Comparison of ENCODE assay signal across 7 cellular contexts in the genomic region with DNA sequence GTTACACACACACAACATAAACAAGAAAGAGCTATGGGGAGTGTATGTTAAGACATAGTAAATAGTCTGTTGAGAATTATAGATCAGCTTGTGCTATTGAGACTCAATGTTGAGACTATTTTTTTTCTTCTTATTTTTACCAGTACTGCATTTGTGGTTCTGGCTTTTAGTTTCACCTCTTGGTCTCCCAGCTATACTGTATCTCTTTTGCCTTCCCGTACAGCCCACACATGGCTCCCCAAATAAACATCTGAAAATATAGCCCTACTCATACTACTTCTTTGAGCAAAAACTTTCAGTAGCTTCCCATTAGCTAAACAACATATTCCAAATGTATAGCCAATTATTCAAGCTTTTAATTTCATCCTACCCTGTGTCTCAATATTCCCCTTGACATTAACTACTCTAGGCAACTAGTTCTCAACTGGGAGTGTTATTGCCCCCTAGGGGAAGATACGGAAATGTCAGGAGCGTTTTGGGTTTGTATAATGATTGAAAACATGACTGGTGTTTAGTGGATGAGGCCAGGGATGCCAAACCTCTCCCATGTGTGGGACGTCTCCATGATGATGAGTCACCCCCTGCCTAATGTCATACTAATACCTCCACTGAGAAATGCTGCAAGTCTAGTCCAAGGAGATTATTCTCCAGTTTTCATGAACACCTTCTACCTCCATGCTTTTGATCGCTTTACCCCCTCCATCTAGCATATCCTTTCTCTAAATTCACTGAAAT. TPM values are rescaled to one million over a fixed set of nuclear protein-coding genes. Genes with fewer than 3 reads are reported as not detected.
DNase-seq lines count a peak whose midpoint lies in the region; ATAC-seq and TF ChIP-seq lines count a peak whose summit lies in the region.

No MANE protein-coding gene starts in this region.

- H3K27ac Mint-ChIP-seq in mesothelial cell of epicardium, result no peak overlapping the region

- H3K4me1 Mint-ChIP-seq in mesothelial cell of epicardium, result no peaks in the 10 kb centered on the region

- peak; percentile 14 for DNase-seq in G401 (ENCODE audit: low spot score)
- DNase-seq in NOMO-1 treated with DMSO at 0.1 percent for 48 hours (lab: John Stamatoyannopoulos, UW; ENCODE audit: unreplicated experiment), result peak; percentile 38
- peak; percentile 51 for DNase-seq in dedifferentiated amniotic fluid mesenchymal stem cell (ENCODE audit: extremely low spot score)
- DNase-seq in mesothelial cell of epicardium (ENCODE audit: low spot score in 2 of 2, unreplicated experiment in 2 of 2), result no peak

- in situ Hi-C loops in G401 (cut with HindIII; ENCODE audit: low sequenced_read_pairs), result no loop called here

- H3K9me3 Mint-ChIP-seq in mesothelial cell of epicardium, result no peaks in the 10 kb centered on the region

- no peak overlapping the region for H3K4me3 Mint-ChIP-seq in mesothelial cell of epicardium

- peaks cover 15% of the 10 kb centered on the region for H3K27me3 Mint-ChIP-seq in mesothelial cell of epicardium (ENCODE audit: low read depth)

- H3K36me3 Mint-ChIP-seq in mesothelial cell of epicardium, result no peaks in the 10 kb centered on the region

- peak; percentile 54 for TF ChIP-seq CTCF in mesothelial cell of epicardium (IDR thresholded peaks at IDR 0.05; ENCODE audit: unreplicated experiment)

- ATAC-seq in GM19328 (IDR thresholded peaks at IDR 0.05; ENCODE audit: unreplicated experiment), result peak; percentile 82
- peak; percentile 91 for ATAC-seq in HG03175 (IDR thresholded peaks at IDR 0.05; ENCODE audit: unreplicated experiment)
- ATAC-seq in GM21528 (IDR thresholded peaks at IDR 0.05; ENCODE audit: low FRiP score, unreplicated experiment), result no peak

RNA-seq across cellular contexts. Expression of a gene that starts 6.8 kb away (rescaled TPM):
- total RNA-seq in G401 (2014; rRNA removed; shearing (Covaris generic)), result not detected in 2 replicates
- not detected in 3 replicates for total RNA-seq in mesothelial cell of epicardium

RNA-seq across cellular contexts. Expression of a gene that starts 53.9 kb away (rescaled TPM):
- 30.0 and 62.9 TPM in 2 replicates for total RNA-seq in G401 (2014; rRNA removed; shearing (Covaris generic))
- 9.9 to 11.4 TPM (median 10.4 TPM) in 3 replicates for total RNA-seq in mesothelial cell of epicardium

Comparison
In these comparisons a context has a peak if more than half of its experiments do, and no peak if none do; other contexts are left out.
1. DNase-seq: peak in G401 (single experiment), NOMO-1 treated with DMSO at 0.1 percent for 48 hours (single experiment) and dedifferentiated amniotic fluid mesenchymal stem cell (single experiment); none in mesothelial cell of epicardium (0 of 2).